ENCODE assay signal across 16 cellular contexts in genomic region chr6:97594834-97595233, GRCh38.
A peak's percentile ranks its signal among the peaks of the same experiment; 100 is the strongest.
DNase-seq lines count a peak whose midpoint lies in the region; ATAC-seq, FAIRE-seq and TF ChIP-seq lines count a peak whose summit lies in the region.
"Had no signal": no experiment of that assay in that cellular context is flagged by ENCODE, and none has a peak within 500 bp of the region (broad histone marks: within the 10 kb centered on the region; RNA-seq: fewer than 3 reads in every experiment).

No MANE protein-coding gene starts in this region.

- CTCF ChIA-PET in activated CD8-positive, alpha-beta T cell treated with anti-CD3 and anti-CD28 coated beads, Interleukin-2, amount 10 ng/mL, durations not matched to agents 7 days and 5 days (lab: Charles Lee): no interaction called here

- H3K4me1 Mint-ChIP-seq in activated CD8-positive, alpha-beta T cell treated with anti-CD3 and anti-CD28 coated beads, Interleukin-2, amount 10 ng/mL, durations not matched to agents 7 days and 5 days (ENCODE audit: low read depth): no peaks in the 10 kb centered on the region
- H3K4me1 Mint-ChIP-seq: activated CD4-positive, alpha-beta T cell treated with anti-CD3 and anti-CD28 coated beads for 36 hours; T-cell had no signal

- intact Hi-C loops in Right ventricle myocardium superior (cut with DNase I): no loop called here

- no peak for TF ChIP-seq POLR2A in GM12891 (IDR thresholded peaks at IDR 0.05; ENCODE audit: low read depth, low read length)

- ATAC-seq in GM19351 (IDR thresholded peaks at IDR 0.05; ENCODE audit: unreplicated experiment): peak; percentile 68
- ATAC-seq in Right ventricle myocardium superior (ENCODE audit: poor library complexity): peak; percentile 91
- no peak for ATAC-seq in activated CD8-positive, alpha-beta T cell treated with anti-CD3 and anti-CD28 coated beads, Interleukin-2, amount 10 ng/mL, durations not matched to agents 7 days and 5 days
- ATAC-seq in HG02840 (IDR thresholded peaks at IDR 0.05; ENCODE audit: low FRiP score, unreplicated experiment): no peak
- ATAC-seq: activated CD4-positive, alpha-beta T cell treated with anti-CD3 and anti-CD28 coated beads for 36 hours; activated T-cell treated with anti-CD3 and anti-CD28 coated beads, Interleukin-2, amount 50 U/mL, for 4 hours; lower lobe of right lung; T-cell had no signal

- H3K4me3 ChIP-seq in skeletal muscle cell (ENCODE audit: low read depth, low read length): no peak overlapping the region
- H3K4me3 ChIP-seq: hepatocyte, lower lobe of right lung, tibial artery had no signal

- DNase-seq in RKO (ENCODE audit: low spot score) (peak; percentile 65), Right ventricle myocardium superior (no peak), skeletal muscle cell (ENCODE audit: low read depth) (peak; percentile 48), GM12891 (ENCODE audit: insufficient read length, low spot score) (no peak)
- DNase-seq in activated CD8-positive, alpha-beta T cell treated with anti-CD3 and anti-CD28 coated beads, Interleukin-2, amount 10 ng/mL, durations not matched to agents 7 days and 5 days: no peak
- DNase-seq in activated effector memory CD4-positive, alpha-beta T cell treated with Interleukin-2 at 50 U/mL for 16 hours: no peak
- DNase-seq: activated CD4-positive, alpha-beta T cell treated with anti-CD3 and anti-CD28 coated beads for 36 hours; activated T-cell treated with anti-CD3 and anti-CD28 coated beads, Interleukin-2, amount 50 U/mL, for 4 hours; amniotic stem cell; lower lobe of right lung; NCI-H2171 treated with DMSO at 0.1 percent for 48 hours; T-cell; tibial artery had no signal

- no peak overlapping the region for H3K27ac Mint-ChIP-seq in activated CD8-positive, alpha-beta T cell treated with anti-CD3 and anti-CD28 coated beads, Interleukin-2, amount 10 ng/mL, durations not matched to agents 7 days and 5 days
- H3K27ac Mint-ChIP-seq: activated CD4-positive, alpha-beta T cell treated with anti-CD3 and anti-CD28 coated beads for 36 hours; T-cell had no signal

- FAIRE-seq in GM12891 (lab: Jason Lieb, UNC): no peak

- H3K9me3 Mint-ChIP-seq in activated CD8-positive, alpha-beta T cell treated with anti-CD3 and anti-CD28 coated beads, Interleukin-2, amount 10 ng/mL, durations not matched to agents 7 days and 5 days (ENCODE audit: insufficient read depth): no peaks in the 10 kb centered on the region
- H3K9me3 Mint-ChIP-seq: activated T-cell treated with anti-CD3 and anti-CD28 coated beads, Interleukin-2, amount 50 U/mL, for 4 hours had no signal

- H3K36me3 Mint-ChIP-seq in activated CD8-positive, alpha-beta T cell treated with anti-CD3 and anti-CD28 coated beads, Interleukin-2, amount 10 ng/mL, durations not matched to agents 7 days and 5 days (ENCODE audit: low read depth): no peaks in the 10 kb centered on the region
- H3K36me3 Mint-ChIP-seq: T-cell had no signal

- H3K4me3 Mint-ChIP-seq in activated CD8-positive, alpha-beta T cell treated with anti-CD3 and anti-CD28 coated beads, Interleukin-2, amount 10 ng/mL, durations not matched to agents 7 days and 5 days: no peak overlapping the region
- H3K4me3 Mint-ChIP-seq: activated CD4-positive, alpha-beta T cell treated with anti-CD3 and anti-CD28 coated beads for 36 hours; activated T-cell treated with anti-CD3 and anti-CD28 coated beads, Interleukin-2, amount 50 U/mL, for 4 hours; T-cell had no signal

- POLR2A ChIA-PET in activated CD8-positive, alpha-beta T cell treated with anti-CD3 and anti-CD28 coated beads, Interleukin-2, amount 10 ng/mL, durations not matched to agents 7 days and 5 days (lab: Charles Lee): no interaction called here

- no peaks in the 10 kb centered on the region for H3K27me3 Mint-ChIP-seq in activated CD8-positive, alpha-beta T cell treated with anti-CD3 and anti-CD28 coated beads, Interleukin-2, amount 10 ng/mL, durations not matched to agents 7 days and 5 days (ENCODE audit: low read depth)
- H3K27me3 Mint-ChIP-seq: activated CD4-positive, alpha-beta T cell treated with anti-CD3 and anti-CD28 coated beads for 36 hours; T-cell had no signal

TF ChIP-seq in GM12891, 5 proteins besides CTCF, POLR2A, EP300 and RAD21:
- TF ChIP-seq SPI1 (IDR thresholded peaks at IDR 0.05; ENCODE audit: low read depth, low read length) (no peak), POLR2AphosphoS5 (IDR thresholded peaks at IDR 0.05; ENCODE audit: low read depth, low read length) (no peak), PAX5 (IDR thresholded peaks at IDR 0.05; ENCODE audit: insufficient read depth, low read length, severe bottlenecking) (no peak), POU2F2 (IDR thresholded peaks at IDR 0.05; ENCODE audit: low read depth, low read length) (no peak), TAF1 (IDR thresholded peaks at IDR 0.05; ENCODE audit: low read depth, low read length) (no peak)
TF ChIP-seq in GM12891: peak in this region for 0.

Comparison
In these comparisons a context has a peak if more than half of its experiments do, and no peak if none do; other contexts are left out.
1. ATAC-seq: peak in GM19351 (single experiment) and Right ventricle myocardium superior (single experiment); none in activated CD8-positive, alpha-beta T cell treated with anti-CD3 and anti-CD28 coated beads, Interleukin-2, amount 10 ng/mL, durations not matched to agents 7 days and 5 days (single experiment) and HG02840 (single experiment).
2. DNase-seq: peak in RKO (single experiment) and skeletal muscle cell (single experiment); none in Right ventricle myocardium superior (single experiment), activated CD8-positive, alpha-beta T cell treated with anti-CD3 and anti-CD28 coated beads, Interleukin-2, amount 10 ng/mL, durations not matched to agents 7 days and 5 days (single experiment), GM12891 (single experiment) and activated effector memory CD4-positive, alpha-beta T cell treated with Interleukin-2 at 50 U/mL for 16 hours (single experiment).